ENCODE assay signal across 21 cellular contexts in the genomic region with DNA sequence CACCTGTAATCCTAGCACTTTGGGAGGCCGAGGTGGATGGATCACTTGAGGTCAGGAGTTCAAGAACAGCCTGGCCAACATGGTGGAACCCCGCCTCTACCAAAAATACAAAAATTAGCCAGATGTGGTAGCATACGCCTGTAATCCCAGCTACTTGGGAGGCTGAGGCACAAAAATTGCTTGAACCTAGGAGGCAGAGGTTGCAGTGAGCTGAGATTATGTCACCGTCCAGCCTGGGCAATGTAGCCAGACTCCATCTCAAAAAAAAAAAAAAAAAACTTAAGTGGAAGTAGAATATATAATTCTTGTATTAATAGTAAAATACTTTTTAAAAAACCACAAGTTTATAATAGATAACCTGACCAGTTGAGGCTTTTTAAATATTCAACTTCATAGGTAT. TPM values are rescaled to one million over a fixed set of nuclear protein-coding genes. Genes with fewer than 3 reads are reported as not detected.
"Had no signal": no experiment of that assay in that cellular context is flagged by ENCODE, and none has a peak within 500 bp of the region (broad histone marks: within the 10 kb centered on the region; RNA-seq: fewer than 3 reads in every experiment).

No MANE protein-coding gene starts in this region.

RNA-seq across cellular contexts. Expression of gene PLA2G12B, which starts 30.0 kb away (rescaled TPM):
- total RNA-seq: activated naive CD4-positive, alpha-beta T cell treated with anti-CD3 and anti-CD28 coated beads for 36 hours; activated naive CD4-positive, alpha-beta T cell treated with anti-CD3 and anti-CD28 coated beads, Interleukin-2, amount 50 U/mL, for 72 hours; activated naive CD8-positive, alpha-beta T cell treated with anti-CD3 and anti-CD28 coated beads for 36 hours; activated naive CD8-positive, alpha-beta T cell treated with anti-CD3 and anti-CD28 coated beads, Interleukin-2, amount 10 ng/mL, durations not matched to agents 7 days and 5 days; activated T-cell treated with anti-CD3 and anti-CD28 coated beads, Interleukin-2, amount 50 U/mL, for 4 hours; activated T-cell treated with anti-CD3 and anti-CD28 coated beads, Interleukin-2, amount 50 U/mL, for 72 hours; activated T-helper 1 cell treated with anti-CD3 and anti-CD28 coated beads, Interleukin-12 subunit alpha, Interleukin-12 subunit beta, Interleukin-2, Interleukin-4 antibody, amounts not matched to agents 30 ng/mL and 10 ng/mL and 1 ng/mL, durations not matched to agents 14 hours and 24 hours and 36 hours; activated T-helper 17 cell treated with anti-CD3 and anti-CD28 coated beads, Interleukin-2, amount 50 U/mL, for 72 hours; activated T-helper 2 cell treated with anti-CD3 and anti-CD28 coated beads, Interferon-gamma antibody, Interleukin-2, Interleukin-4, amounts not matched to agents 10 μg/mL and 5 μg/mL and 100 μg/mL, durations not matched to agents 14 hours and 24 hours and 36 hours; adrenal gland; aorta; ascending aorta; astrocyte; body of pancreas; breast epithelium; bronchial epithelial cell; cardiac muscle cell; cardiac septum; cerebellum; chondrocyte had no signal
- polyA plus RNA-seq: adipose tissue, adrenal gland, cardiac muscle cell had no signal
